In the genomic region with DNA sequence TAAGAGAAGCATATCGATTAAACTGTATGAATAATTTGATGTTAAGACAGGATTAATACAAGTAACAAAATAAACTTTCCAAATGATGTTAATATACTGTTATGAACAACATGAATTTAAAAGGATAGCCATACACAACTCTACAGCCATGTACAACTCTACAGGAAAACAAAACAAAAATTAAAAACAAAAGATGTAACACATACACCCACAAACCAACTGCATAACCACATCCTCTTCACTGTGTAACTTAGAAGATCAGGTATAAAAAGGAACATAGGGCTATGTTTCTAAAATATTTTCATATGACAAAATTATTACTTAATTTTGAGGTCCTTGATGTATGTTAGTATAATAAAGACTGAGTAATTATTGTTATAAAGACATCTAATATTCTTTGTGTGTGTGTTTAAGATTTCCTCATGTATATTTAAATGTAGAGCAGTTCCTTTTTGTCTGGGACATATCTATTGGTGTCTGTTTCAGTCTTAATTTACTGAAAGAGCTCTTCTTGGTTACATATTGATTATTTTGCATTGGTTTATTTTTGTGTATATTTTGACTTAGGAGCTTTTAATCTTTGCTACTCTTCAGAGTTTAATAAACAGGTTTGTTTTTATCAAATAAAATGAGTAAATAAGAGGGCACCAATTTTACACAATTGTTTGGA, we compare ENCODE assay signal across 18 cellular contexts.
DNase-seq lines count a peak whose midpoint lies in the region; ATAC-seq and TF ChIP-seq lines count a peak whose summit lies in the region.
"Had no signal": no experiment of that assay in that cellular context is flagged by ENCODE, and none has a peak within 500 bp of the region (broad histone marks: within the 10 kb centered on the region; RNA-seq: fewer than 3 reads in every experiment).

No MANE protein-coding gene starts in this region.

- no peak for DNase-seq in activated T-cell treated with anti-CD3 and anti-CD28 coated beads, Interleukin-2, amount 50 U/mL, for 72 hours
- no peak for DNase-seq in activated T-cell treated with anti-CD3 and anti-CD28 coated beads, Interleukin-2, amount 50 U/mL, for 1 hour
- DNase-seq in effector memory CD8-positive, alpha-beta T cell, result no peak
- no peak for DNase-seq in CD4-positive, alpha-beta T cell
- DNase-seq in NCI-H1417 treated with DMSO at 0.1 percent for 48 hours (lab: John Stamatoyannopoulos, UW), result no peak
- no peak for DNase-seq in effector CD4-positive, alpha-beta T cell
- DNase-seq: C1 segment of cervical spinal cord, COR-L47, DMS153, EL, NCI-H146, NCI-H2081, NCI-H748 treated with DMSO at 0.1 percent for 48 hours, RPMI8226, SIG-M5 had no signal

- H3K4me3 Mint-ChIP-seq in activated T-cell treated with anti-CD3 and anti-CD28 coated beads, Interleukin-2, amount 50 U/mL, for 72 hours, result peak overlapping the region in 1 of 2 donors; percentile 40
- peak overlapping the region; percentile 20 to 26 for H3K4me3 Mint-ChIP-seq in effector memory CD8-positive, alpha-beta T cell
- H3K4me3 Mint-ChIP-seq in CD4-positive, alpha-beta T cell, result no peak overlapping the region

- no peak overlapping the region for H3K27ac ChIP-seq in CD4-positive, alpha-beta T cell (ENCODE audit: low read depth, low read length)
- H3K27ac ChIP-seq: A549 had no signal

- H3K4me1 Mint-ChIP-seq in activated T-cell treated with anti-CD3 and anti-CD28 coated beads, Interleukin-2, amount 50 U/mL, for 72 hours (ENCODE audit: low read depth), result no peaks in the 10 kb centered on the region
- H3K4me1 Mint-ChIP-seq in effector memory CD8-positive, alpha-beta T cell (ENCODE audit: low read depth in 2 of 2), result peaks cover 0 to 8% of the 10 kb centered on the region in 2 donors
- no peaks in the 10 kb centered on the region for H3K4me1 Mint-ChIP-seq in CD4-positive, alpha-beta T cell (ENCODE audit: low read depth)

- H3K9me3 ChIP-seq in CD4-positive, alpha-beta T cell (ENCODE audit: control insufficient read depth, low read length), result no peaks in the 10 kb centered on the region
- H3K9me3 ChIP-seq: A549, HAP-1 had no signal

- no peaks in the 10 kb centered on the region for H3K27me3 Mint-ChIP-seq in activated T-cell treated with anti-CD3 and anti-CD28 coated beads, Interleukin-2, amount 50 U/mL, for 72 hours (ENCODE audit: low read depth)
- H3K27me3 Mint-ChIP-seq in effector memory CD8-positive, alpha-beta T cell, result no peaks in the 10 kb centered on the region
- H3K27me3 Mint-ChIP-seq in CD4-positive, alpha-beta T cell, result no peaks in the 10 kb centered on the region

- ATAC-seq in activated T-cell treated with anti-CD3 and anti-CD28 coated beads, Interleukin-2, amount 50 U/mL, for 72 hours (replicated peaks in 1 of 2), result no peak
- ATAC-seq in HG03457 (IDR thresholded peaks at IDR 0.05; ENCODE audit: unreplicated experiment), result peak; percentile 85
- ATAC-seq in effector memory CD8-positive, alpha-beta T cell (replicated peaks), result peak; percentile 99
- no peak for ATAC-seq in CD4-positive, alpha-beta T cell (ENCODE audit: poor library complexity)
- ATAC-seq: A549 had no signal

- H3K36me3 Mint-ChIP-seq in activated T-cell treated with anti-CD3 and anti-CD28 coated beads, Interleukin-2, amount 50 U/mL, for 72 hours (ENCODE audit: insufficient read depth in 2 of 2), result no peaks in the 10 kb centered on the region
- peaks cover 2% of the 10 kb centered on the region for H3K36me3 Mint-ChIP-seq in effector memory CD8-positive, alpha-beta T cell (ENCODE audit: insufficient read depth)
- H3K36me3 Mint-ChIP-seq in CD4-positive, alpha-beta T cell (ENCODE audit: low read depth), result no peaks in the 10 kb centered on the region

- H3K9me3 Mint-ChIP-seq in activated T-cell treated with anti-CD3 and anti-CD28 coated beads, Interleukin-2, amount 50 U/mL, for 72 hours, result peaks cover 4 to 6% of the 10 kb centered on the region in 2 donors
- peaks cover 7 to 9% of the 10 kb centered on the region in 2 donors for H3K9me3 Mint-ChIP-seq in effector memory CD8-positive, alpha-beta T cell
- H3K9me3 Mint-ChIP-seq in CD4-positive, alpha-beta T cell, result peaks cover 15% of the 10 kb centered on the region

- CTCF ChIA-PET in CD4-positive, alpha-beta T cell (lab: Charles Lee), result no interaction called here

- no peaks in the 10 kb centered on the region for H3K27me3 ChIP-seq in CD4-positive, alpha-beta T cell (ENCODE audit: control insufficient read depth, insufficient read depth, low read length)

- TF ChIP-seq CTCF in CD4-positive, alpha-beta T cell (IDR thresholded peaks at IDR 0.05), result no peak

- peak overlapping the region; percentile 19 for H3K27ac Mint-ChIP-seq in activated T-cell treated with anti-CD3 and anti-CD28 coated beads, Interleukin-2, amount 50 U/mL, for 72 hours
- H3K27ac Mint-ChIP-seq in effector memory CD8-positive, alpha-beta T cell, result peak overlapping the region in 1 of 2 donors; percentile 22
- no peak overlapping the region for H3K27ac Mint-ChIP-seq in CD4-positive, alpha-beta T cell

- POLR2A ChIA-PET in CD4-positive, alpha-beta T cell (lab: Charles Lee), result no interaction called here

- intact Hi-C loops in CD4-positive, alpha-beta T cell (cut with DNase I, micrococcal nuclease), result no loop called here

Comparison
In these comparisons a context has a peak if more than half of its experiments do, and no peak if none do; other contexts are left out.
1. ATAC-seq: peak in HG03457 (single experiment) and effector memory CD8-positive, alpha-beta T cell (single experiment); none in activated T-cell treated with anti-CD3 and anti-CD28 coated beads, Interleukin-2, amount 50 U/mL, for 72 hours (0 of 2) and CD4-positive, alpha-beta T cell (single experiment).